Comparison of ENCODE assay signal across 1 cellular context in genomic region chr17:1593630-1593931, GRCh38.
TF ChIP-seq lines count a peak whose summit lies in the region.

No MANE protein-coding gene starts in this region.

TF ChIP-seq in HCT116, 20 proteins besides CTCF, POLR2A, EP300 and RAD21:
- TF ChIP-seq SP1 (IDR thresholded peaks at IDR 0.05; ENCODE audit: low read depth) = no peak
- no peak for TF ChIP-seq ZFX (IDR thresholded peaks at IDR 0.05)
- no peak for TF ChIP-seq SIN3A (IDR thresholded peaks at IDR 0.05; ENCODE audit: low read depth)
- TF ChIP-seq FOSL1 (IDR thresholded peaks at IDR 0.05; ENCODE audit: low read depth) = no peak
- TF ChIP-seq, protein P1, sequence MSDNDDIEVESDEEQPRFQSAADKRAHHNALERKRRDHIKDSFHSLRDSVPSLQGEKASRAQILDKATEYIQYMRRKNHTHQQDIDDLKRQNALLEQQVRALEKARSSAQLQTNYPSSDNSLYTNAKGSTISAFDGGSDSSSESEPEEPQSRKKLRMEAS (IDR thresholded peaks at IDR 0.05) = no peak
- TF ChIP-seq, protein P2, sequence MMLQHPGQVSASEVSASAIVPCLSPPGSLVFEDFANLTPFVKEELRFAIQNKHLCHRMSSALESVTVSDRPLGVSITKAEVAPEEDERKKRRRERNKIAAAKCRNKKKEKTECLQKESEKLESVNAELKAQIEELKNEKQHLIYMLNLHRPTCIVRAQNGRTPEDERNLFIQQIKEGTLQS (IDR thresholded peaks at IDR 0.05) = no peak
- TF ChIP-seq YY1 (IDR thresholded peaks at IDR 0.05; ENCODE audit: extremely low read depth, insufficient replicate concordance, low read depth, low read length) = no peak
- TF ChIP-seq CEBPB (IDR thresholded peaks at IDR 0.05; ENCODE audit: low read depth) = no peak
- no peak for TF ChIP-seq JUND (IDR thresholded peaks at IDR 0.05)
- TF ChIP-seq ZBTB33 (IDR thresholded peaks at IDR 0.05; ENCODE audit: extremely low read depth, insufficient replicate concordance, low read length) = no peak
- no peak for TF ChIP-seq ELF1 (IDR thresholded peaks at IDR 0.05; ENCODE audit: borderline replicate concordance, low read depth)
- TF ChIP-seq REST (IDR thresholded peaks at IDR 0.05; ENCODE audit: low read depth) = no peak
- TF ChIP-seq SRF (IDR thresholded peaks at IDR 0.05; ENCODE audit: low read depth) = no peak
- no peak for TF ChIP-seq CBX3 (IDR thresholded peaks at IDR 0.05; ENCODE audit: low read depth)
- TF ChIP-seq EZH2phosphoT487 (IDR thresholded peaks at IDR 0.05; ENCODE audit: borderline replicate concordance) = no peak
- TF ChIP-seq EZH2 (IDR thresholded peaks at IDR 0.05) = no peak
